8 cellular contexts compared by ENCODE assay signal in the genomic region with DNA sequence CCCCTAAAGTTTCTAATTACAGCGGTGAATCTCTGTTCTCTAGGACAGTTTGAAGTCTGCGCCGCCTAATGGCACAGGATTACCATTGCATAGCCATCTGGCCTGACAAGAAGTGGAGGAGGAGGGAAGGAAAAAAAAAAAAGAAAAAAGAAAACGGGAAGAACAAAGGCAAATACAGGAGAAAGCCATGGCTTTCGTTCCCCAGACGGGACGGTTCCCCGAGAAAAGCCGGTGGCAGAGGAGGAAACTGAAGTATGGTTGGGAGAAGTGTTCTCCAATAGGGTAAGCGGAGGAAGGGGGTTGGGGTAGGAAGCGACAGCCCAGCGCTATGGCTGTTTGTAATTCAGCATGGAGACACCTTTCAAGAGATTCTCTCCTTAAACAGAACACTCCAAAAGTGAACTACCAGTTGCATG.
DNase-seq lines count a peak whose midpoint lies in the region; ATAC-seq and TF ChIP-seq lines count a peak whose summit lies in the region.

No MANE protein-coding gene starts in this region.

- H3K4me1 Mint-ChIP-seq in T-cell: peaks cover 0 to 9% (median 6%) of the 10 kb centered on the region in 3 donors

- H3K4me3 Mint-ChIP-seq in T-cell: peak overlapping the region; percentile 83 to 98 (median 87)

- H3K9me3 ChIP-seq in HUES6 (ENCODE audit: control insufficient read depth, insufficient read depth, low read depth, low read length): no peaks in the 10 kb centered on the region; the same call in 1 of the 2 replicates

- POLR2A ChIA-PET in T-cell (lab: Charles Lee): no interaction called here

- no peaks in the 10 kb centered on the region for H3K36me3 ChIP-seq in HUES6 (ENCODE audit: control insufficient read depth, insufficient read depth, low read length)

- peaks cover 24% of the 10 kb centered on the region for H3K27me3 ChIP-seq in HUES6 (ENCODE audit: control insufficient read depth, insufficient read depth, low read length)

- no peaks in the 10 kb centered on the region for H3K36me3 Mint-ChIP-seq in T-cell

- H3K4me1 ChIP-seq in HUES6 (ENCODE audit: control insufficient read depth, insufficient read depth, low read length): 0 out of 2 replicates have a peak, but pooled peaks cover 4% of the 10 kb centered on the region

- peak overlapping the region; percentile 19 to 74 for H3K27ac Mint-ChIP-seq in T-cell

- no peaks in the 10 kb centered on the region for H3K9me3 Mint-ChIP-seq in T-cell

- TF ChIP-seq CTCF in choroid plexus epithelial cell (conservative IDR thresholded peaks at IDR 0.05; ENCODE audit: low read depth, low read length): peak; percentile 74

- DNase-seq in GM03348 (ENCODE audit: low spot score) (peak; percentile 36), T-cell (peak in 21 of 34 experiments; percentile 5 to 39 (median 12)), choroid plexus epithelial cell (ENCODE audit: low read depth) (peak; percentile 67), left lobe of liver (ENCODE audit: low spot score) (peak; percentile 46), epidermal melanocyte (ENCODE audit: insufficient read length, low spot score) (no peak)
- peak; percentile 39 to 43 for DNase-seq in stimulated activated CD4-positive, alpha-beta T cell treated with anti-CD3 and anti-CD28 coated beads, Interleukin-2, amount 100 ng/mL, for 24 hours

- H3K4me3 ChIP-seq in HUES6 (ENCODE audit: low read depth, low read length): peak overlapping the region; percentile 87
- H3K4me3 ChIP-seq in choroid plexus epithelial cell (ENCODE audit: low read depth, low read length): peak overlapping the region; percentile 67

- H3K27me3 Mint-ChIP-seq in T-cell: peaks cover 0 to 7% of the 10 kb centered on the region in 2 donors

- H3K27ac ChIP-seq in HUES6 (ENCODE audit: low read depth, low read length): no peak overlapping the region; the same call in 1 of the 2 replicates

- peak; percentile 57 for ATAC-seq in GM21529 (IDR thresholded peaks at IDR 0.05; ENCODE audit: unreplicated experiment)
- peak; percentile 54 to 60 (median 55) for ATAC-seq in T-cell (replicated peaks in 1 of 4)
- ATAC-seq in left lobe of liver: peak; percentile 73

- peak overlapping the region; percentile 65 for H3K9ac ChIP-seq in HUES6 (ENCODE audit: low read length)

- CTCF ChIA-PET in T-cell (lab: Charles Lee): interaction anchor here (0.7 to 1.0 kb wide), 3 partner anchors 21 to 313 kb away, joined by 3 read pairs; no protein-coding TSS in a partner anchor
